Comparison of ENCODE assay signal across 14 cellular contexts in the genomic region with DNA sequence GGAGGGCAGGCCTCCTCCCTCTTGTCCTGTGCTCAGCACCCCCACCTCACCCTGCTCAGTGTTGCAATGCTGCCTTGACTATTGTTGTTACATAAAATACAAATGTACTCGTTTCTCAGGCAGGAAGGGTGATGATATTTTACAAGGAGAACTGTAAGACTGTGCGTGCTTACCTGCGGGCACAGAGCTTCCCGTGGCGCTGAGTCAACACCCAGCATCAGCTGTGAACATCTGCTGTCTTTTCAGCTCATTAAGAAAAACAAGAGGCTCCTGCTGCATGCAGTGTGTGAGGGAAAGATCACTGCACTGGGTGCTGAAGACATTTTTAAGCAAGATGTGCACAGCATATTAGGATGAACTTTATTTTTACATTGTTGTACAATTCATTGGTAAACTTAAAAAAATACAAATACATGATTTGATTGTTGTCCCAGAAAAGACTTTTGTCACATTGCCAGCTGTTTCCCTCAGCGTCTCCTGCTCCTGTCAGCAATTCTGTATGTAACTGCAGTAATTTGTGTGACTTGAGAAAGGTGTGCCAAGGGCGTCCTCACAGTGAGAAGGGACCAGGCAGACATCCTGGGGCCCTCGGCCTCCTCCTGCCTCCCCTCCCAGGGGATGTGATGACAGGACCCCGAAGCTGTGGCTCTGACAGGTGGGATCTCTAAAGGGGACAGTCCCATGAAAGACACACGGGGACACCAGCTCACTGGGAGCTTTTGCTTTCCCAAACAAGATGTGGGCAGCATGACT. TPM values are rescaled to one million over a fixed set of nuclear protein-coding genes. Genes with fewer than 3 reads are reported as not detected.
A peak's percentile ranks its signal among the peaks of the same experiment; 100 is the strongest.
DNase-seq lines count a peak whose midpoint lies in the region; ATAC-seq and TF ChIP-seq lines count a peak whose summit lies in the region.
"Had no signal": no experiment of that assay in that cellular context is flagged by ENCODE, and none has a peak within 500 bp of the region (broad histone marks: within the 10 kb centered on the region; RNA-seq: fewer than 3 reads in every experiment).

No MANE protein-coding gene starts in this region.

- H3K27ac Mint-ChIP-seq in CD4-positive, CD25-positive, alpha-beta regulatory T cell, result peak overlapping the region in 2 of 3 donors; percentile 26 to 67
- H3K27ac Mint-ChIP-seq: endodermal cell had no signal

- no peaks in the 10 kb centered on the region for H3K27me3 Mint-ChIP-seq in CD4-positive, CD25-positive, alpha-beta regulatory T cell

- H3K9me3 Mint-ChIP-seq in CD4-positive, CD25-positive, alpha-beta regulatory T cell, result no peaks in the 10 kb centered on the region
- H3K9me3 Mint-ChIP-seq: CD14-positive monocyte, endodermal cell, nephron had no signal

- no peak for TF ChIP-seq CTCF in left ventricle myocardium inferior (IDR thresholded peaks at IDR 0.05; ENCODE audit: borderline replicate concordance)

- H3K36me3 ChIP-seq in CD4-positive, CD25-positive, alpha-beta regulatory T cell (ENCODE audit: control insufficient read depth, insufficient read depth, low read length), result peaks cover 41% of the 10 kb centered on the region
- peaks cover 43% of the 10 kb centered on the region for H3K36me3 ChIP-seq in left ventricle myocardium inferior

- no peaks in the 10 kb centered on the region for H3K4me1 ChIP-seq in CD4-positive, CD25-positive, alpha-beta regulatory T cell (ENCODE audit: control insufficient read depth, insufficient read depth, low read length, poor library complexity, severe bottlenecking)
- H3K4me1 ChIP-seq in left ventricle myocardium inferior, result peaks cover 53% of the 10 kb centered on the region

- H3K4me1 Mint-ChIP-seq in CD4-positive, CD25-positive, alpha-beta regulatory T cell, result peaks cover 3 to 4% (median 4%) of the 10 kb centered on the region in 4 donors

- peak in 1 of 3 donors; percentile 41 for DNase-seq in CD4-positive, CD25-positive, alpha-beta regulatory T cell
- DNase-seq in DMS79 (lab: John Stamatoyannopoulos, UW) (peak; percentile 13), NCI-H774 (lab: John Stamatoyannopoulos, UW) (peak; percentile 2), left ventricle myocardium inferior (no peak)
- DNase-seq: activated CD8-positive, alpha-beta memory T cell treated with anti-CD3 and anti-CD28 coated beads, Interleukin-2, amount 50 U/mL, for 48 hours; endodermal cell; SHP77 treated with DMSO at 0.1 percent for 48 hours had no signal

- no peak overlapping the region for H3K27ac ChIP-seq in CD4-positive, CD25-positive, alpha-beta regulatory T cell (ENCODE audit: insufficient read depth, low read length, poor library complexity, severe bottlenecking)
- H3K27ac ChIP-seq in left ventricle myocardium inferior (replicated peaks), result peak overlapping the region; percentile 15

- H3K36me3 Mint-ChIP-seq in CD4-positive, CD25-positive, alpha-beta regulatory T cell, result peaks cover 19% of the 10 kb centered on the region

- ATAC-seq in CD4-positive, CD25-positive, alpha-beta regulatory T cell (ENCODE audit: low read depth in 2 of 2), result peak; percentile 48 to 62
- ATAC-seq in GM18873 (IDR thresholded peaks at IDR 0.05; ENCODE audit: low FRiP score, unreplicated experiment) (no peak), GM21381 (IDR thresholded peaks at IDR 0.05; ENCODE audit: unreplicated experiment) (no peak), HG02642 (IDR thresholded peaks at IDR 0.05; ENCODE audit: poor library complexity, unreplicated experiment) (no peak), HG02610 (IDR thresholded peaks at IDR 0.05; ENCODE audit: unreplicated experiment) (no peak)

- H3K9me3 ChIP-seq in CD4-positive, CD25-positive, alpha-beta regulatory T cell (ENCODE audit: control insufficient read depth in 2 of 2, low read length in 2 of 2), result no peaks in the 10 kb centered on the region
- H3K9me3 ChIP-seq in left ventricle myocardium inferior (replicated peaks), result no peaks in the 10 kb centered on the region
- H3K9me3 ChIP-seq: ascending aorta had no signal

- no peak overlapping the region for H3K4me3 Mint-ChIP-seq in CD4-positive, CD25-positive, alpha-beta regulatory T cell
- H3K4me3 Mint-ChIP-seq: CD14-positive monocyte, endodermal cell, nephron had no signal

- H3K4me3 ChIP-seq in CD4-positive, CD25-positive, alpha-beta regulatory T cell (ENCODE audit: low read depth, low read length), result no peak overlapping the region
- no peak overlapping the region for H3K4me3 ChIP-seq in left ventricle myocardium inferior
- H3K4me3 ChIP-seq: ascending aorta had no signal

- intact Hi-C loops in left ventricle myocardium inferior (cut with micrococcal nuclease), result loop anchor here (10.0 kb wide), 1 partner anchor 87 kb away; no protein-coding TSS in a partner anchor

- H3K27me3 ChIP-seq in CD4-positive, CD25-positive, alpha-beta regulatory T cell (ENCODE audit: control insufficient read depth, insufficient read depth, low read length), result no peaks in the 10 kb centered on the region
- no peaks in the 10 kb centered on the region for H3K27me3 ChIP-seq in left ventricle myocardium inferior (ENCODE audit: low read depth)
- H3K27me3 ChIP-seq: ascending aorta had no signal

RNA-seq across cellular contexts. Expression of gene RPL32, which starts 56.3 kb away (rescaled TPM):
- total RNA-seq in CD4-positive, CD25-positive, alpha-beta regulatory T cell, result 2,250 TPM
- polyA plus RNA-seq in CD4-positive, CD25-positive, alpha-beta regulatory T cell, result 1,000 to 10,000 TPM; 2,316 to 3,950 (median 3,295) TPM
- 880 TPM for total RNA-seq in left ventricle myocardium inferior

Comparison
In these comparisons a context has a peak if more than half of its experiments do, and no peak if none do; other contexts are left out.
1. ATAC-seq: peak in CD4-positive, CD25-positive, alpha-beta regulatory T cell (2 of 2); none in GM18873 (single experiment), GM21381 (single experiment), HG02642 (single experiment) and HG02610 (single experiment).